Comparison of ENCODE assay signal across 21 cellular contexts in genomic region chr20:61109221-61109805, GRCh38.
"Had no signal": no experiment of that assay in that cellular context is flagged by ENCODE, and none has a peak within 500 bp of the region (broad histone marks: within the 10 kb centered on the region; RNA-seq: fewer than 3 reads in every experiment).

No MANE protein-coding gene starts in this region.

- H3K9me3 Mint-ChIP-seq: effector memory CD8-positive, alpha-beta T cell; endodermal cell had no signal

- H3K27ac Mint-ChIP-seq: effector memory CD8-positive, alpha-beta T cell; endodermal cell had no signal

- ATAC-seq: effector memory CD8-positive, alpha-beta T cell; esophagus mucosa; gastrocnemius medialis; heart right ventricle; left cardiac atrium; left lung; left ventricle myocardium superior; lower lobe of right lung had no signal

- DNase-seq: dermis blood vessel endothelial cell; dorsolateral prefrontal cortex; effector CD8-positive, alpha-beta T cell; effector memory CD8-positive, alpha-beta T cell; endodermal cell; erythroblast; esophagus squamous epithelium; foreskin fibroblast; foreskin melanocyte; gastrocnemius medialis; glutamatergic neuron; head of caudate nucleus; heart right ventricle; hippocampal formation; left cardiac atrium; left lung; left ventricle myocardium superior; lower lobe of right lung; mesenchymal stem cell; midbrain had no signal

- H3K4me3 Mint-ChIP-seq: effector memory CD8-positive, alpha-beta T cell; endodermal cell had no signal
